24 cellular contexts compared by ENCODE assay signal in the genomic region with DNA sequence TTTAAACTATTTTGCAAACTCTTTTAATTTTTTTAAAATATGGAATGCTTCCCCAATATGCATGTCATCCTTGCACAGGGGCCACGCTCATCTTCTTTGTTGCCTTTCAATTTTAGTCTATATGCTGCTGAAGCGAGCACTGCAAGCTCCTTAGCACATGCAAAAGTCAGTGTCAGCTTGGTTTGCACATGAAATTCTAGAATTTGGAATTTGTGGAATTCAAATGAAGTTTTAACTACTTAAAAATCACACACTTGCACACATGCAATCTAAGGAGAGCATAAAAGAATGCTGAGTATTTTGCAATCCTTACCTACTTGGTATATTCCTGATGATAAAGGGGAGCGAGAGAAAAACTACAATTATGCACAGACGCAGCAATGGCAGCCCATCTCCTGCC.
DNase-seq lines count a peak whose midpoint lies in the region; ATAC-seq, FAIRE-seq and TF ChIP-seq lines count a peak whose summit lies in the region.
"Had no signal": no experiment of that assay in that cellular context is flagged by ENCODE, and none has a peak within 500 bp of the region (broad histone marks: within the 10 kb centered on the region; RNA-seq: fewer than 3 reads in every experiment).

No MANE protein-coding gene starts in this region.

- H3K9ac ChIP-seq in astrocyte (ENCODE audit: low read length), result no peak overlapping the region
- H3K9ac ChIP-seq in parathyroid adenoma, result no peak overlapping the region
- H3K9ac ChIP-seq: BLaER1 treated with 17β-estradiol and CSF1 and Interleukin-3, amounts not matched to agents 10 nM and 100 nM; KMS-11 had no signal

- no peak for DNase-seq in activated naive CD4-positive, alpha-beta T cell treated with anti-CD3 and anti-CD28 coated beads for 36 hours
- DNase-seq in NCI-H226 (peak; percentile 59), astrocyte (ENCODE audit: low read depth) (peak; percentile 41), erythroblast (lab: John Stamatoyannopoulos, UW) (no peak), D721Med (ENCODE audit: insufficient read length, low spot score) (no peak), pancreas (no peak)
- DNase-seq: anterior cingulate cortex, cortex of kidney, foreskin melanocyte, mesendoderm, NCI-H146, NCI-H2107, NCI-H446, NCI-H82, psoas muscle, sigmoid colon had no signal

- 90 to 91% methylated on average over 4 of the region's 4 CpGs for WGBS in pancreas, 2 donors

- no peaks in the 10 kb centered on the region for H3K27me3 ChIP-seq in astrocyte (ENCODE audit: insufficient read depth, low read length)
- H3K27me3 ChIP-seq in parathyroid adenoma (ENCODE audit: control insufficient read depth, insufficient read depth, low read length), result no peaks in the 10 kb centered on the region
- no peaks in the 10 kb centered on the region for H3K27me3 ChIP-seq in pancreas
- H3K27me3 ChIP-seq: BLaER1 treated with 17β-estradiol and CSF1 and Interleukin-3, amounts not matched to agents 10 nM and 100 nM; esophagus muscularis mucosa; sigmoid colon; suprapubic skin had no signal

- peaks cover 14% of the 10 kb centered on the region for H3K4me1 Mint-ChIP-seq in activated naive CD4-positive, alpha-beta T cell treated with anti-CD3 and anti-CD28 coated beads, Interleukin-2, amount 50 U/mL, for 24 hours
- H3K4me1 Mint-ChIP-seq in activated naive CD4-positive, alpha-beta T cell treated with anti-CD3 and anti-CD28 coated beads for 36 hours (ENCODE audit: low read depth), result peaks cover 13% of the 10 kb centered on the region
- H3K4me1 Mint-ChIP-seq in astrocyte (ENCODE audit: low read depth, unreplicated experiment), result peaks cover 36% of the 10 kb centered on the region

- H3K79me2 ChIP-seq in astrocyte (ENCODE audit: insufficient read depth, low read length), result no peaks in the 10 kb centered on the region
- no peaks in the 10 kb centered on the region for H3K79me2 ChIP-seq in parathyroid adenoma

- H3K27ac ChIP-seq in astrocyte (ENCODE audit: low read depth, low read length), result peak overlapping the region; percentile 69
- H3K27ac ChIP-seq in parathyroid adenoma, result peak overlapping the region; percentile 29
- no peak overlapping the region for H3K27ac ChIP-seq in pancreas
- H3K27ac ChIP-seq: BLaER1 treated with 17β-estradiol and CSF1 and Interleukin-3, amounts not matched to agents 10 nM and 100 nM; esophagus muscularis mucosa; KMS-11; psoas muscle; sigmoid colon; suprapubic skin had no signal

- peak overlapping the region; percentile 26 for H3K4me3 Mint-ChIP-seq in activated naive CD4-positive, alpha-beta T cell treated with anti-CD3 and anti-CD28 coated beads, Interleukin-2, amount 50 U/mL, for 24 hours
- no peak overlapping the region for H3K4me3 Mint-ChIP-seq in activated naive CD4-positive, alpha-beta T cell treated with anti-CD3 and anti-CD28 coated beads for 36 hours
- H3K4me3 Mint-ChIP-seq in astrocyte (ENCODE audit: unreplicated experiment), result no peak overlapping the region
- H3K4me3 Mint-ChIP-seq: WTC11 had no signal

- H2AFZ ChIP-seq in astrocyte (ENCODE audit: low read depth, low read length), result no peak overlapping the region
- H2AFZ ChIP-seq in parathyroid adenoma, result peak overlapping the region; percentile 16

- H3K4me3 ChIP-seq in astrocyte (ENCODE audit: insufficient read depth, low read depth, low read length), result no peak overlapping the region
- H3K4me3 ChIP-seq in parathyroid adenoma (ENCODE audit: low read depth, low read length), result no peak overlapping the region
- H3K4me3 ChIP-seq in pancreas, result no peak overlapping the region
- H3K4me3 ChIP-seq: BLaER1 treated with 17β-estradiol and CSF1 and Interleukin-3, amounts not matched to agents 10 nM and 100 nM; esophagus muscularis mucosa; psoas muscle; sigmoid colon; suprapubic skin had no signal

- H3K9me3 ChIP-seq in astrocyte (ENCODE audit: insufficient read depth, low read depth, low read length) (no peaks in the 10 kb centered on the region), parathyroid adenoma (ENCODE audit: control insufficient read depth, low read length) (no peaks in the 10 kb centered on the region), pancreas (no peaks in the 10 kb centered on the region)
- H3K9me3 ChIP-seq: BLaER1 treated with 17β-estradiol and CSF1 and Interleukin-3, amounts not matched to agents 10 nM and 100 nM; esophagus muscularis mucosa; psoas muscle; sigmoid colon; suprapubic skin had no signal

- no peaks in the 10 kb centered on the region for H3K27me3 Mint-ChIP-seq in activated naive CD4-positive, alpha-beta T cell treated with anti-CD3 and anti-CD28 coated beads, Interleukin-2, amount 50 U/mL, for 24 hours
- no peaks in the 10 kb centered on the region for H3K27me3 Mint-ChIP-seq in activated naive CD4-positive, alpha-beta T cell treated with anti-CD3 and anti-CD28 coated beads for 36 hours (ENCODE audit: low read depth)
- H3K27me3 Mint-ChIP-seq in astrocyte (ENCODE audit: low read depth, unreplicated experiment), result no peaks in the 10 kb centered on the region

- CTCF ChIA-PET in activated naive CD4-positive, alpha-beta T cell treated with anti-CD3 and anti-CD28 coated beads for 36 hours (lab: Charles Lee), result interaction anchor here (1.3 to 3.2 kb wide), 2 partner anchors 10 to 137 kb away, joined by 3 to 15 read pairs; no protein-coding TSS in a partner anchor

- peaks cover 33% of the 10 kb centered on the region for H3K4me1 ChIP-seq in astrocyte (ENCODE audit: insufficient read depth, low read length)
- H3K4me1 ChIP-seq in parathyroid adenoma, result peaks cover 10% of the 10 kb centered on the region
- no peaks in the 10 kb centered on the region for H3K4me1 ChIP-seq in pancreas
- H3K4me1 ChIP-seq: psoas muscle, sigmoid colon had no signal

- TF ChIP-seq CTCF in astrocyte (IDR thresholded peaks at IDR 0.05; ENCODE audit: insufficient read depth, low read depth, low read length) (no peak), parathyroid adenoma (IDR thresholded peaks at IDR 0.05) (no peak), D721Med (IDR thresholded peaks at IDR 0.05; ENCODE audit: insufficient read depth, missing control alignments) (no peak), pancreas (IDR thresholded peaks at IDR 0.05) (no peak)

- H3K9me3 Mint-ChIP-seq in activated naive CD4-positive, alpha-beta T cell treated with anti-CD3 and anti-CD28 coated beads, Interleukin-2, amount 50 U/mL, for 24 hours, result no peaks in the 10 kb centered on the region
- no peaks in the 10 kb centered on the region for H3K9me3 Mint-ChIP-seq in activated naive CD4-positive, alpha-beta T cell treated with anti-CD3 and anti-CD28 coated beads for 36 hours
- no peaks in the 10 kb centered on the region for H3K9me3 Mint-ChIP-seq in astrocyte (ENCODE audit: unreplicated experiment)
- H3K9me3 Mint-ChIP-seq: WTC11 had no signal

- H3K4me2 ChIP-seq in astrocyte (ENCODE audit: low read length) (peak overlapping the region; percentile 41), parathyroid adenoma (ENCODE audit: low read length) (no peak overlapping the region)
- H3K4me2 ChIP-seq: KMS-11 had no signal

- TF ChIP-seq POLR2A in erythroblast (IDR thresholded peaks at IDR 0.05; ENCODE audit: low read length), result no peak

- no peaks in the 10 kb centered on the region for H3K36me3 Mint-ChIP-seq in activated naive CD4-positive, alpha-beta T cell treated with anti-CD3 and anti-CD28 coated beads, Interleukin-2, amount 50 U/mL, for 24 hours
- H3K36me3 Mint-ChIP-seq in activated naive CD4-positive, alpha-beta T cell treated with anti-CD3 and anti-CD28 coated beads for 36 hours (ENCODE audit: low read depth), result no peaks in the 10 kb centered on the region
- H3K36me3 Mint-ChIP-seq in astrocyte (ENCODE audit: low read depth, unreplicated experiment), result peaks cover 10% of the 10 kb centered on the region

- no peak for ATAC-seq in pancreas
- ATAC-seq: psoas muscle, WTC11 had no signal

- no peaks in the 10 kb centered on the region for H4K20me1 ChIP-seq in astrocyte (ENCODE audit: insufficient read depth, low read length)
- H4K20me1 ChIP-seq: BLaER1 treated with 17β-estradiol and CSF1 and Interleukin-3, amounts not matched to agents 10 nM and 100 nM had no signal

- intact Hi-C loops in activated naive CD4-positive, alpha-beta T cell treated with anti-CD3 and anti-CD28 coated beads for 36 hours (cut with micrococcal nuclease), result loop anchor here (1.0 to 5.0 kb wide), 4 partner anchors 12 to 249 kb away; no protein-coding TSS in a partner anchor
- intact Hi-C loops in pancreas (cut with DNase I), result no loop called here

- H3K36me3 ChIP-seq in astrocyte (ENCODE audit: insufficient read depth, low read length), result no peaks in the 10 kb centered on the region
- no peaks in the 10 kb centered on the region for H3K36me3 ChIP-seq in parathyroid adenoma (ENCODE audit: control insufficient read depth, insufficient read depth, low read length)
- peaks cover 0 to 23% (median 4%) of the 10 kb centered on the region in 3 donors for H3K36me3 ChIP-seq in pancreas
- H3K36me3 ChIP-seq: sigmoid colon had no signal

- FAIRE-seq in astrocyte (lab: Jason Lieb, UNC), result no peak
- FAIRE-seq in D721Med (lab: Jason Lieb, UNC), result no peak
- no peak for FAIRE-seq in pancreas (lab: Jason Lieb, UNC)
- FAIRE-seq: GM12891 had no signal

- peak overlapping the region; percentile 55 for H3K27ac Mint-ChIP-seq in activated naive CD4-positive, alpha-beta T cell treated with anti-CD3 and anti-CD28 coated beads, Interleukin-2, amount 50 U/mL, for 24 hours
- no peak overlapping the region for H3K27ac Mint-ChIP-seq in activated naive CD4-positive, alpha-beta T cell treated with anti-CD3 and anti-CD28 coated beads for 36 hours
- H3K27ac Mint-ChIP-seq in astrocyte (ENCODE audit: unreplicated experiment), result peak overlapping the region; percentile 56
- H3K27ac Mint-ChIP-seq: WTC11 had no signal

Comparison
In these comparisons a context has a peak if more than half of its experiments do, and no peak if none do; other contexts are left out.
1. DNase-seq: peak in NCI-H226 (single experiment) and astrocyte (single experiment); none in activated naive CD4-positive, alpha-beta T cell treated with anti-CD3 and anti-CD28 coated beads for 36 hours (single experiment), erythroblast (0 of 2), D721Med (single experiment) and pancreas (0 of 6).
2. H3K27ac ChIP-seq: peak in astrocyte (single experiment) and parathyroid adenoma (single experiment); none in pancreas (0 of 4).